In genomic region chr11:60913793-60914619, GRCh38 we compare ENCODE assay signal across 8 cellular contexts. TPM values are rescaled to one million over a fixed set of nuclear protein-coding genes. Genes with fewer than 3 reads are reported as not detected.
DNase-seq lines count a peak whose midpoint lies in the region; ATAC-seq and TF ChIP-seq lines count a peak whose summit lies in the region.

A gene with protein sequence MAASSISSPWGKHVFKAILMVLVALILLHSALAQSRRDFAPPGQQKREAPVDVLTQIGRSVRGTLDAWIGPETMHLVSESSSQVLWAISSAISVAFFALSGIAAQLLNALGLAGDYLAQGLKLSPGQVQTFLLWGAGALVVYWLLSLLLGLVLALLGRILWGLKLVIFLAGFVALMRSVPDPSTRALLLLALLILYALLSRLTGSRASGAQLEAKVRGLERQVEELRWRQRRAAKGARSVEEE (plus strand): TSS chr11:60914158. CDS start chr11:60919694, 5,536 bp downstream.

- H3K4me3 Mint-ChIP-seq in activated naive CD8-positive, alpha-beta T cell, result peak within 1 kb of the TSS; percentile 99

- TF ChIP-seq CTCF in GM06990 (IDR thresholded peaks at IDR 0.05; ENCODE audit: insufficient read depth, low read length, poor library complexity, severe bottlenecking) (no peak), osteoblast (IDR thresholded peaks at IDR 0.05; ENCODE audit: extremely low read depth, low read depth, low read length) (no peak), testis (IDR thresholded peaks at IDR 0.05) (no peak)

- peak within 1 kb of the TSS; percentile 99 for H3K27ac Mint-ChIP-seq in activated naive CD8-positive, alpha-beta T cell

- H3K9me3 ChIP-seq in osteoblast (ENCODE audit: low read depth, low read length) (no peaks in the 10 kb centered on the region), testis (no peaks in the 10 kb centered on the region)

- TF ChIP-seq POLR2A in testis (IDR thresholded peaks at IDR 0.05), result peak; percentile 47

- H2AFZ ChIP-seq in osteoblast (ENCODE audit: low read length), result peak within 1 kb of the TSS; percentile 99

- H3K4me2 ChIP-seq in osteoblast (ENCODE audit: insufficient read depth, low read length), result peak within 1 kb of the TSS; percentile 99

- peak; percentile 91 for DNase-seq in GM06990 (ENCODE audit: extremely low read depth, insufficient read length)
- DNase-seq in NCI-H1105 treated with DMSO at 0.1 percent for 48 hours (lab: John Stamatoyannopoulos, UW), result peak; percentile 95
- peak; percentile 81 for DNase-seq in SKM-1 treated with dmso at 0.1 percent for 144 hours (lab: John Stamatoyannopoulos, UW; ENCODE audit: unreplicated experiment)
- peak; percentile 84 to 96 (median 92) for DNase-seq in head of caudate nucleus
- peak; percentile 99 for DNase-seq in osteoblast (ENCODE audit: insufficient read length, low spot score, missing footprints)
- peak; percentile 94 for DNase-seq in testis

- peaks cover 6% of the 10 kb centered on the region for H3K36me3 Mint-ChIP-seq in activated naive CD8-positive, alpha-beta T cell

- peaks cover 22% of the 10 kb centered on the region for H3K4me1 ChIP-seq in osteoblast (ENCODE audit: insufficient read depth, low read length)
- H3K4me1 ChIP-seq in testis, result peaks cover 29% of the 10 kb centered on the region

- peak within 1 kb of the TSS; percentile 94 for H3K27ac ChIP-seq in osteoblast (ENCODE audit: low read depth, low read length)
- H3K27ac ChIP-seq in testis, result peak within 1 kb of the TSS; percentile 95 to 96

- peaks cover 30% of the 10 kb centered on the region for H3K79me2 ChIP-seq in osteoblast (ENCODE audit: insufficient read depth, low read length)

- no peaks in the 10 kb centered on the region for H3K27me3 ChIP-seq in GM06990 (replicated peaks; ENCODE audit: control insufficient read depth, insufficient read depth, low read length)
- H3K27me3 ChIP-seq in osteoblast (ENCODE audit: insufficient read depth, low read length), result peaks cover 18% of the 10 kb centered on the region
- no peaks in the 10 kb centered on the region for H3K27me3 ChIP-seq in testis

- H3K9me3 Mint-ChIP-seq in activated naive CD8-positive, alpha-beta T cell (ENCODE audit: low read depth), result no peaks in the 10 kb centered on the region

- peaks cover 70% of the 10 kb centered on the region for H3K4me1 Mint-ChIP-seq in activated naive CD8-positive, alpha-beta T cell (ENCODE audit: low read depth)

- peaks cover 3% of the 10 kb centered on the region for H4K20me1 ChIP-seq in osteoblast (ENCODE audit: insufficient read depth, low read length)

- peak within 1 kb of the TSS; percentile 76 for H3K4me3 ChIP-seq in GM06990 (replicated peaks; ENCODE audit: low read depth, low read length)
- peak within 1 kb of the TSS; percentile 89 for H3K4me3 ChIP-seq in osteoblast (ENCODE audit: insufficient read depth, low read length)
- peak within 1 kb of the TSS; percentile 77 to 89 for H3K4me3 ChIP-seq in testis

- 1% methylated on average over 46 to 61 of the region's 69 CpGs for WGBS in testis, 2 donors

- ATAC-seq in HG02610 (IDR thresholded peaks at IDR 0.05; ENCODE audit: unreplicated experiment), result peak; percentile 41

- H3K36me3 ChIP-seq in GM06990 (ENCODE audit: control insufficient read depth, insufficient read depth, low read length), result no peaks in the 10 kb centered on the region
- no peaks in the 10 kb centered on the region for H3K36me3 ChIP-seq in osteoblast (ENCODE audit: insufficient read depth, low read length)
- H3K36me3 ChIP-seq in testis (ENCODE audit: low read depth, missing control alignments), result no peaks in the 10 kb centered on the region

- intact Hi-C loops in head of caudate nucleus (cut with DNase I) (no loop called here), testis (cut with DNase I; ENCODE audit: low total_unique reads) (no loop called here)

- H3K27me3 Mint-ChIP-seq in activated naive CD8-positive, alpha-beta T cell, result no peaks in the 10 kb centered on the region

RNA-seq across cellular contexts. Expression of the gene that starts here (rescaled TPM):
- 36.6 and 38.6 TPM in 2 replicates for total RNA-seq in osteoblast
- total RNA-seq in testis, result 10 to 100 TPM; 28.1 to 46.7 TPM
- polyA plus RNA-seq in testis (ENCODE audit: insufficient read depth, low read depth, low replicate concordance), result 59.1 TPM

Comparison
In these comparisons a context has a peak if more than half of its experiments do, and no peak if none do; other contexts are left out.
1. Peak in every context shown above with its lines: DNase-seq, ATAC-seq, H3K4me3 ChIP-seq and H3K27ac ChIP-seq.